ENCODE assay signal across 7 cellular contexts in genomic region chr4:37481547-37482129, GRCh38.
"Had no signal": no experiment of that assay in that cellular context is flagged by ENCODE, and none has a peak within 500 bp of the region (broad histone marks: within the 10 kb centered on the region; RNA-seq: fewer than 3 reads in every experiment).

No MANE protein-coding gene starts in this region.

- ATAC-seq: gastroesophageal sphincter had no signal

- H3K4me3 ChIP-seq: gastroesophageal sphincter, transverse colon had no signal

- H3K4me1 ChIP-seq: gastroesophageal sphincter had no signal

- H3K27ac ChIP-seq: gastroesophageal sphincter had no signal

- H3K9me3 ChIP-seq: gastroesophageal sphincter, transverse colon had no signal

- H3K36me3 ChIP-seq: gastroesophageal sphincter, transverse colon had no signal

- DNase-seq: activated CD8-positive, alpha-beta memory T cell treated with anti-CD3 and anti-CD28 coated beads for 24 hours; activated naive CD4-positive, alpha-beta T cell treated with anti-CD3 and anti-CD28 coated beads, Interleukin-2, amount 10 ng/mL, durations not matched to agents 7 days and 5 days; amygdala; substantia nigra; T-helper 9 cell; transverse colon had no signal
